In the genomic region with DNA sequence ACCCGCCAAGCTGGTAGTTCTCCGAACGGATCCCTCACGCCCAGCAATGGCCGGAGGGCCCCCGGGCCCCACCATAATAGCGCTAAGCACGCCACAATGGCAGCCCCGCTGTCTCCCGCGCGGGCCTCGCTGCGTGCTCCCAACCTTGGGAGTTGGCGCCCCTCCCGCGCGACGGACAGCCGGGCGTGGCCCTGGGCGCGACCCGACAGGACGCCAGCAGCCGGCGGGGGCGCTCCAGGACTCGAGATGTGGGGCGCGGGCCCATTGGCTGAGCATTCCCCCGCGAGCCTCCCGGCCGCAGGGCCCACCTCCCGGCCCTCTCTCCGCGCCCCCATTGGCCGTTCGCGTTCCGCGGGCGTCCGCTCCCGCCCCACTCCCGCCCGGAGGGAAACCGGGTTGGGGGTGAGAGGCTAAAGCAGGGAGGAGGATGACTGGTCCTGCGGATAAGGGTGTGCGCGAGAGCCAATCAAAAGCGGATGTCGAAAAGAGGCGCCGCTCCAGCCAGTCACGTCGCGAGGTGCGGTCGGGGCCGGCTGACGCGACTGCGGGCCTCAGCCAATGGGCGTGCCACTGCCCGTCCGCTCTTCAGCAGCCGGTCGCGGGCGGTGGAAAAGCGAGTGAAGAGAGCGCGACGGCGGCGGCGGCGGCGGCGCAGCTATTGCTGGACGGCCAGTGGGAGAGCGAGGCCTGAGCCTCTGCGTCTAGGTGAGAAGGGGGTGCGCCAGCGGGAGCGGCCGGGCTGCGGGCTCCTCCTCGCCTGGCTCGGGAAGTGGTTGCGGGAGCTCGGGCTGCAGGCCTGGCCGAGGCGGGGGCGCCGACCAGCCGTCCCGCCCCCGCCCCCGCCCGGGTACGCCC, we compare ENCODE assay signal across 1 cellular context.
A peak's percentile ranks its signal among the peaks of the same experiment; 100 is the strongest.
TF ChIP-seq lines count a peak whose summit lies in the region.

A gene with protein sequence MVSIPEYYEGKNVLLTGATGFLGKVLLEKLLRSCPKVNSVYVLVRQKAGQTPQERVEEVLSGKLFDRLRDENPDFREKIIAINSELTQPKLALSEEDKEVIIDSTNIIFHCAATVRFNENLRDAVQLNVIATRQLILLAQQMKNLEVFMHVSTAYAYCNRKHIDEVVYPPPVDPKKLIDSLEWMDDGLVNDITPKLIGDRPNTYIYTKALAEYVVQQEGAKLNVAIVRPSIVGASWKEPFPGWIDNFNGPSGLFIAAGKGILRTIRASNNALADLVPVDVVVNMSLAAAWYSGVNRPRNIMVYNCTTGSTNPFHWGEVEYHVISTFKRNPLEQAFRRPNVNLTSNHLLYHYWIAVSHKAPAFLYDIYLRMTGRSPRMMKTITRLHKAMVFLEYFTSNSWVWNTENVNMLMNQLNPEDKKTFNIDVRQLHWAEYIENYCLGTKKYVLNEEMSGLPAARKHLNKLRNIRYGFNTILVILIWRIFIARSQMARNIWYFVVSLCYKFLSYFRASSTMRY (plus strand): TSS at position 567 of the 855 bp plus-strand sequence. CDS start 26,098 bp downstream, outside the sequence.

TF ChIP-seq in K562, 482 proteins besides CTCF, POLR2A, EP300 and RAD21 (continued from another document and continues in another):
- TF ChIP-seq PML (IDR thresholded peaks at IDR 0.05; ENCODE audit: low read length): 0 out of 2 replicates have a peak, but pooled peaks have one; percentile 18
- no peak for TF ChIP-seq FOXA1 (IDR thresholded peaks at IDR 0.05; ENCODE audit: borderline replicate concordance)
- no peak for TF ChIP-seq ESRRB (CRISPR knock-in tag; IDR thresholded peaks at IDR 0.05; ENCODE audit: borderline replicate concordance)
- peak in 1 of 2 experiments; percentile 66; a peak in 1 of 3 replicates for TF ChIP-seq CBX3 (IDR thresholded peaks at IDR 0.05; ENCODE audit: borderline replicate concordance in 1 of 2, low read length in 2 of 2)
- TF ChIP-seq, protein P1, sequence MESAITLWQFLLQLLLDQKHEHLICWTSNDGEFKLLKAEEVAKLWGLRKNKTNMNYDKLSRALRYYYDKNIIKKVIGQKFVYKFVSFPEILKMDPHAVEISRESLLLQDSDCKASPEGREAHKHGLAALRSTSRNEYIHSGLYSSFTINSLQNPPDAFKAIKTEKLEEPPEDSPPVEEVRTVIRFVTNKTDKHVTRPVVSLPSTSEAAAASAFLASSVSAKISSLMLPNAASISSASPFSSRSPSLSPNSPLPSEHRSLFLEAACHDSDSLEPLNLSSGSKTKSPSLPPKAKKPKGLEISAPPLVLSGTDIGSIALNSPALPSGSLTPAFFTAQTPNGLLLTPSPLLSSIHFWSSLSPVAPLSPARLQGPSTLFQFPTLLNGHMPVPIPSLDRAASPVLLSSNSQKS (CRISPR knock-in tag; IDR thresholded peaks at IDR 0.05): no peak
- TF ChIP-seq, protein P2, sequence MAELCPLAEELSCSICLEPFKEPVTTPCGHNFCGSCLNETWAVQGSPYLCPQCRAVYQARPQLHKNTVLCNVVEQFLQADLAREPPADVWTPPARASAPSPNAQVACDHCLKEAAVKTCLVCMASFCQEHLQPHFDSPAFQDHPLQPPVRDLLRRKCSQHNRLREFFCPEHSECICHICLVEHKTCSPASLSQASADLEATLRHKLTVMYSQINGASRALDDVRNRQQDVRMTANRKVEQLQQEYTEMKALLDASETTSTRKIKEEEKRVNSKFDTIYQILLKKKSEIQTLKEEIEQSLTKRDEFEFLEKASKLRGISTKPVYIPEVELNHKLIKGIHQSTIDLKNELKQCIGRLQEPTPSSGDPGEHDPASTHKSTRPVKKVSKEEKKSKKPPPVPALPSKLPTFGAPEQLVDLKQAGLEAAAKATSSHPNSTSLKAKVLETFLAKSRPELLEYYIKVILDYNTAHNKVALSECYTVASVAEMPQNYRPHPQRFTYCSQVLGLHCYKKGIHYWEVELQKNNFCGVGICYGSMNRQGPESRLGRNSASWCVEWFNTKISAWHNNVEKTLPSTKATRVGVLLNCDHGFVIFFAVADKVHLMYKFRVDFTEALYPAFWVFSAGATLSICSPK (IDR thresholded peaks at IDR 0.05; ENCODE audit: borderline replicate concordance): no peak
- TF ChIP-seq TARDBP (IDR thresholded peaks at IDR 0.05): peak; percentile 61; the same call in 1 of the 2 replicates
- peak; percentile 78 for TF ChIP-seq NFYB (IDR thresholded peaks at IDR 0.05; ENCODE audit: extremely low read depth, insufficient read length)
- no peak for TF ChIP-seq GABPB2 (CRISPR knock-in tag; conservative IDR thresholded peaks at IDR 0.05)
- TF ChIP-seq, protein P3, sequence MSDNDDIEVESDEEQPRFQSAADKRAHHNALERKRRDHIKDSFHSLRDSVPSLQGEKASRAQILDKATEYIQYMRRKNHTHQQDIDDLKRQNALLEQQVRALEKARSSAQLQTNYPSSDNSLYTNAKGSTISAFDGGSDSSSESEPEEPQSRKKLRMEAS (CRISPR knock-in tag; IDR thresholded peaks at IDR 0.05): peak; percentile 90
- no peak for TF ChIP-seq FUS (optimal IDR thresholded peaks at IDR 0.05; ENCODE audit: low read depth, low read length)
- no peak for TF ChIP-seq ZNF212 (CRISPR knock-in tag; IDR thresholded peaks at IDR 0.05)
- TF ChIP-seq RBFOX2 (IDR thresholded peaks at IDR 0.05; ENCODE audit: low read depth, low read length): peak; percentile 95
- TF ChIP-seq ILK (tag; IDR thresholded peaks at IDR 0.05; ENCODE audit: borderline replicate concordance, low read depth): no peak
- TF ChIP-seq POLR3A (IDR thresholded peaks at IDR 0.05; ENCODE audit: borderline replicate concordance, extremely low read depth, insufficient read depth, insufficient read length): no peak
- TF ChIP-seq, protein P4, sequence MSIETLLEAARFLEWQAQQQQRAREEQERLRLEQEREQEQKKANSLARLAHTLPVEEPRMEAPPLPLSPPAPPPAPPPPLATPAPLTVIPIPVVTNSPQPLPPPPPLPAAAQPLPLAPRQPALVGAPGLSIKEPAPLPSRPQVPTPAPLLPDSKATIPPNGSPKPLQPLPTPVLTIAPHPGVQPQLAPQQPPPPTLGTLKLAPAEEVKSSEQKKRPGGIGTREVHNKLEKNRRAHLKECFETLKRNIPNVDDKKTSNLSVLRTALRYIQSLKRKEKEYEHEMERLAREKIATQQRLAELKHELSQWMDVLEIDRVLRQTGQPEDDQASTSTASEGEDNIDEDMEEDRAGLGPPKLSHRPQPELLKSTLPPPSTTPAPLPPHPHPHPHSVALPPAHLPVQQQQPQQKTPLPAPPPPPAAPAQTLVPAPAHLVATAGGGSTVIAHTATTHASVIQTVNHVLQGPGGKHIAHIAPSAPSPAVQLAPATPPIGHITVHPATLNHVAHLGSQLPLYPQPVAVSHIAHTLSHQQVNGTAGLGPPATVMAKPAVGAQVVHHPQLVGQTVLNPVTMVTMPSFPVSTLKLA (conservative IDR thresholded peaks at IDR 0.05): peak in 1 of 2 experiments; percentile 54; a peak in 2 of 4 replicates
- TF ChIP-seq SAFB2 (IDR thresholded peaks at IDR 0.05; ENCODE audit: borderline replicate concordance, low read depth, low read length, severe bottlenecking): no peak
- 0 out of 2 replicates have a peak, but pooled peaks have one; percentile 21 for TF ChIP-seq RNF2 (IDR thresholded peaks at IDR 0.05)
- TF ChIP-seq HDAC2 (IDR thresholded peaks at IDR 0.05): no peak
- TF ChIP-seq, protein P5, sequence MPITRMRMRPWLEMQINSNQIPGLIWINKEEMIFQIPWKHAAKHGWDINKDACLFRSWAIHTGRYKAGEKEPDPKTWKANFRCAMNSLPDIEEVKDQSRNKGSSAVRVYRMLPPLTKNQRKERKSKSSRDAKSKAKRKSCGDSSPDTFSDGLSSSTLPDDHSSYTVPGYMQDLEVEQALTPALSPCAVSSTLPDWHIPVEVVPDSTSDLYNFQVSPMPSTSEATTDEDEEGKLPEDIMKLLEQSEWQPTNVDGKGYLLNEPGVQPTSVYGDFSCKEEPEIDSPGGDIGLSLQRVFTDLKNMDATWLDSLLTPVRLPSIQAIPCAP (CRISPR knock-in tag; IDR thresholded peaks at IDR 0.05; ENCODE audit: borderline replicate concordance): no peak
- no peak for TF ChIP-seq NFATC3 (IDR thresholded peaks at IDR 0.05)
- no peak for TF ChIP-seq FOXK1 (CRISPR knock-in tag; IDR thresholded peaks at IDR 0.05; ENCODE audit: borderline replicate concordance)
- TF ChIP-seq, protein P6, sequence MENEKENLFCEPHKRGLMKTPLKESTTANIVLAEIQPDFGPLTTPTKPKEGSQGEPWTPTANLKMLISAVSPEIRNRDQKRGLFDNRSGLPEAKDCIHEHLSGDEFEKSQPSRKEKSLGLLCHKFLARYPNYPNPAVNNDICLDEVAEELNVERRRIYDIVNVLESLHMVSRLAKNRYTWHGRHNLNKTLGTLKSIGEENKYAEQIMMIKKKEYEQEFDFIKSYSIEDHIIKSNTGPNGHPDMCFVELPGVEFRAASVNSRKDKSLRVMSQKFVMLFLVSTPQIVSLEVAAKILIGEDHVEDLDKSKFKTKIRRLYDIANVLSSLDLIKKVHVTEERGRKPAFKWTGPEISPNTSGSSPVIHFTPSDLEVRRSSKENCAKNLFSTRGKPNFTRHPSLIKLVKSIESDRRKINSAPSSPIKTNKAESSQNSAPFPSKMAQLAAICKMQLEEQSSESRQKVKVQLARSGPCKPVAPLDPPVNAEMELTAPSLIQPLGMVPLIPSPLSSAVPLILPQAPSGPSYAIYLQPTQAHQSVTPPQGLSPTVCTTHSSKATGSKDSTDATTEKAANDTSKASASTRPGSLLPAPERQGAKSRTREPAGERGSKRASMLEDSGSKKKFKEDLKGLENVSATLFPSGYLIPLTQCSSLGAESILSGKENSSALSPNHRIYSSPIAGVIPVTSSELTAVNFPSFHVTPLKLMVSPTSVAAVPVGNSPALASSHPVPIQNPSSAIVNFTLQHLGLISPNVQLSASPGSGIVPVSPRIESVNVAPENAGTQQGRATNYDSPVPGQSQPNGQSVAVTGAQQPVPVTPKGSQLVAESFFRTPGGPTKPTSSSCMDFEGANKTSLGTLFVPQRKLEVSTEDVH (IDR thresholded peaks at IDR 0.05; ENCODE audit: low read depth, partially characterized antibody): no peak
- no peak for TF ChIP-seq ZNF551 (CRISPR knock-in tag; IDR thresholded peaks at IDR 0.05)
- TF ChIP-seq, protein P7, sequence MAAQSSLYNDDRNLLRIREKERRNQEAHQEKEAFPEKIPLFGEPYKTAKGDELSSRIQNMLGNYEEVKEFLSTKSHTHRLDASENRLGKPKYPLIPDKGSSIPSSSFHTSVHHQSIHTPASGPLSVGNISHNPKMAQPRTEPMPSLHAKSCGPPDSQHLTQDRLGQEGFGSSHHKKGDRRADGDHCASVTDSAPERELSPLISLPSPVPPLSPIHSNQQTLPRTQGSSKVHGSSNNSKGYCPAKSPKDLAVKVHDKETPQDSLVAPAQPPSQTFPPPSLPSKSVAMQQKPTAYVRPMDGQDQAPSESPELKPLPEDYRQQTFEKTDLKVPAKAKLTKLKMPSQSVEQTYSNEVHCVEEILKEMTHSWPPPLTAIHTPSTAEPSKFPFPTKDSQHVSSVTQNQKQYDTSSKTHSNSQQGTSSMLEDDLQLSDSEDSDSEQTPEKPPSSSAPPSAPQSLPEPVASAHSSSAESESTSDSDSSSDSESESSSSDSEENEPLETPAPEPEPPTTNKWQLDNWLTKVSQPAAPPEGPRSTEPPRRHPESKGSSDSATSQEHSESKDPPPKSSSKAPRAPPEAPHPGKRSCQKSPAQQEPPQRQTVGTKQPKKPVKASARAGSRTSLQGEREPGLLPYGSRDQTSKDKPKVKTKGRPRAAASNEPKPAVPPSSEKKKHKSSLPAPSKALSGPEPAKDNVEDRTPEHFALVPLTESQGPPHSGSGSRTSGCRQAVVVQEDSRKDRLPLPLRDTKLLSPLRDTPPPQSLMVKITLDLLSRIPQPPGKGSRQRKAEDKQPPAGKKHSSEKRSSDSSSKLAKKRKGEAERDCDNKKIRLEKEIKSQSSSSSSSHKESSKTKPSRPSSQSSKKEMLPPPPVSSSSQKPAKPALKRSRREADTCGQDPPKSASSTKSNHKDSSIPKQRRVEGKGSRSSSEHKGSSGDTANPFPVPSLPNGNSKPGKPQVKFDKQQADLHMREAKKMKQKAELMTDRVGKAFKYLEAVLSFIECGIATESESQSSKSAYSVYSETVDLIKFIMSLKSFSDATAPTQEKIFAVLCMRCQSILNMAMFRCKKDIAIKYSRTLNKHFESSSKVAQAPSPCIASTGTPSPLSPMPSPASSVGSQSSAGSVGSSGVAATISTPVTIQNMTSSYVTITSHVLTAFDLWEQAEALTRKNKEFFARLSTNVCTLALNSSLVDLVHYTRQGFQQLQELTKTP (IDR thresholded peaks at IDR 0.05; ENCODE audit: low read depth in 1 of 2, partially characterized antibody in 2 of 2): no peak
- TF ChIP-seq GATAD2A (IDR thresholded peaks at IDR 0.05): no peak
- TF ChIP-seq, protein P8, sequence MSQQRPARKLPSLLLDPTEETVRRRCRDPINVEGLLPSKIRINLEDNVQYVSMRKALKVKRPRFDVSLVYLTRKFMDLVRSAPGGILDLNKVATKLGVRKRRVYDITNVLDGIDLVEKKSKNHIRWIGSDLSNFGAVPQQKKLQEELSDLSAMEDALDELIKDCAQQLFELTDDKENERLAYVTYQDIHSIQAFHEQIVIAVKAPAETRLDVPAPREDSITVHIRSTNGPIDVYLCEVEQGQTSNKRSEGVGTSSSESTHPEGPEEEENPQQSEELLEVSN (IDR thresholded peaks at IDR 0.05; ENCODE audit: borderline replicate concordance in 1 of 2, extremely low read depth in 1 of 2, insufficient read depth in 1 of 2, insufficient read length in 1 of 2, low read depth in 1 of 2, low read length in 1 of 2, poor library complexity in 1 of 2, severe bottlenecking in 1 of 2): peak; percentile 92 to 96
- no peak for TF ChIP-seq CAMTA2 (CRISPR knock-in tag; conservative IDR thresholded peaks at IDR 0.05)
- TF ChIP-seq THRAP3 (IDR thresholded peaks at IDR 0.05; ENCODE audit: borderline replicate concordance): no peak
- TF ChIP-seq RBM14 (IDR thresholded peaks at IDR 0.05; ENCODE audit: borderline replicate concordance, insufficient read depth, low read depth, low read length): no peak
- peak; percentile 88 for TF ChIP-seq CTBP1 (IDR thresholded peaks at IDR 0.05; ENCODE audit: borderline replicate concordance)
- no peak for TF ChIP-seq ZNF444 (CRISPR knock-in tag; IDR thresholded peaks at IDR 0.05)
- no peak for TF ChIP-seq MECOM (CRISPR knock-in tag; IDR thresholded peaks at IDR 0.05)
- peak; percentile 88 for TF ChIP-seq RB1 (IDR thresholded peaks at IDR 0.05; ENCODE audit: low read depth)
- peak; percentile 39; the same call in 1 of the 2 replicates for TF ChIP-seq SAFB (IDR thresholded peaks at IDR 0.05; ENCODE audit: borderline replicate concordance, low read depth, low read length)
- TF ChIP-seq GTF2F1 (IDR thresholded peaks at IDR 0.05; ENCODE audit: low read depth, low read length): no peak
- no peak for TF ChIP-seq TGIF2 (CRISPR knock-in tag; IDR thresholded peaks at IDR 0.05)
- TF ChIP-seq ZNF324 (CRISPR knock-in tag; IDR thresholded peaks at IDR 0.05): no peak
- TF ChIP-seq CBFA2T2 (conservative IDR thresholded peaks at IDR 0.05): no peak
- TF ChIP-seq ZNF146 (CRISPR knock-in tag; IDR thresholded peaks at IDR 0.05; ENCODE audit: unreplicated experiment): no peak
- peak; percentile 57; the same call in 1 of the 2 replicates for TF ChIP-seq C11orf30 (IDR thresholded peaks at IDR 0.05; ENCODE audit: low read depth)
- peak; percentile 62; the same call in 1 of the 2 replicates for TF ChIP-seq LCOR (CRISPR knock-in tag; IDR thresholded peaks at IDR 0.05)
- TF ChIP-seq GABPB1 (CRISPR knock-in tag; IDR thresholded peaks at IDR 0.05): peak; percentile 33; the same call in 1 of the 2 replicates
